Comparison of ENCODE assay signal across 28 cellular contexts in genomic region chr9:69579032-69579748, GRCh38.
"Had no signal": no experiment of that assay in that cellular context is flagged by ENCODE, and none has a peak within 500 bp of the region (broad histone marks: within the 10 kb centered on the region; RNA-seq: fewer than 3 reads in every experiment).

No MANE protein-coding gene starts in this region.

- H3K27me3 Mint-ChIP-seq: activated naive CD8-positive, alpha-beta T cell treated with anti-CD3 and anti-CD28 coated beads, Interleukin-2, amount 10 ng/mL, durations not matched to agents 7 days and 5 days had no signal

- H3K36me3 Mint-ChIP-seq: activated naive CD4-positive, alpha-beta T cell treated with anti-CD3 and anti-CD28 coated beads, Interleukin-2, amount 10 ng/mL, durations not matched to agents 7 days and 5 days; activated naive CD8-positive, alpha-beta T cell treated with anti-CD3 and anti-CD28 coated beads, Interleukin-2, amount 10 ng/mL, durations not matched to agents 7 days and 5 days; T-cell had no signal

- H3K27ac ChIP-seq: adrenal gland, SK-N-MC had no signal

- H3K27me3 ChIP-seq: adrenal gland had no signal

- H3K36me3 ChIP-seq: adrenal gland had no signal

- H3K9me3 Mint-ChIP-seq: activated CD4-positive, alpha-beta memory T cell treated with anti-CD3 and anti-CD28 coated beads, Interleukin-2, amount 10 ng/mL, durations not matched to agents 7 days and 5 days; activated naive CD4-positive, alpha-beta T cell treated with anti-CD3 and anti-CD28 coated beads, Interleukin-2, amount 10 ng/mL, durations not matched to agents 7 days and 5 days; activated naive CD8-positive, alpha-beta T cell treated with anti-CD3 and anti-CD28 coated beads, Interleukin-2, amount 10 ng/mL, durations not matched to agents 7 days and 5 days; activated T-helper 2 cell treated with anti-CD3 and anti-CD28 coated beads, Interferon-gamma antibody, Interleukin-2, Interleukin-4, amounts not matched to agents 10 μg/mL and 5 μg/mL and 100 μg/mL, durations not matched to agents 14 hours and 24 hours and 36 hours; T-cell had no signal

- H3K4me1 Mint-ChIP-seq: activated CD4-positive, alpha-beta memory T cell treated with anti-CD3 and anti-CD28 coated beads, Interleukin-2, amount 10 ng/mL, durations not matched to agents 7 days and 5 days; T-cell had no signal

- FAIRE-seq: TTC549 had no signal

- H3K27ac Mint-ChIP-seq: activated CD4-positive, alpha-beta memory T cell treated with anti-CD3 and anti-CD28 coated beads, Interleukin-2, amount 10 ng/mL, durations not matched to agents 7 days and 5 days; activated naive CD4-positive, alpha-beta T cell treated with anti-CD3 and anti-CD28 coated beads, Interleukin-2, amount 10 ng/mL, durations not matched to agents 7 days and 5 days; activated naive CD8-positive, alpha-beta T cell treated with anti-CD3 and anti-CD28 coated beads, Interleukin-2, amount 10 ng/mL, durations not matched to agents 7 days and 5 days; activated T-helper 2 cell treated with anti-CD3 and anti-CD28 coated beads, Interferon-gamma antibody, Interleukin-2, Interleukin-4, amounts not matched to agents 10 μg/mL and 5 μg/mL and 100 μg/mL, durations not matched to agents 14 hours and 24 hours and 36 hours; T-cell had no signal

- ATAC-seq: Panc1, Right ventricle myocardium inferior, T-cell had no signal

- H3K9me3 ChIP-seq: adrenal gland had no signal

- DNase-seq: activated CD4-positive, alpha-beta memory T cell treated with anti-CD3 and anti-CD28 coated beads, Interleukin-2, amount 10 ng/mL, durations not matched to agents 7 days and 5 days; activated CD4-positive, alpha-beta T cell treated with anti-CD3 and anti-CD28 coated beads, Interleukin-2, amount 50 U/mL, for 1 hour; activated CD4-positive, CD25-positive, alpha-beta regulatory T cell; activated gamma-delta T cell treated with Interleukin-2 at 50 U/mL for 16 hours; activated naive CD4-positive, alpha-beta T cell treated with anti-CD3 and anti-CD28 coated beads, Interleukin-2, amount 10 ng/mL, durations not matched to agents 7 days and 5 days; activated naive CD8-positive, alpha-beta T cell treated with anti-CD3 and anti-CD28 coated beads, Interleukin-2, amount 10 ng/mL, durations not matched to agents 7 days and 5 days; activated T-cell treated with anti-CD3 and anti-CD28 coated beads for 4 hours; activated T-cell treated with anti-CD3 and anti-CD28 coated beads, Interleukin-2, amount 50 U/mL, for 48 hours; adrenal gland; anterior cingulate cortex; KBM-7; NCI-H1417; NCI-H1930; NCI-H2171; NCI-H2227 treated with DMSO at 0.1 percent for 48 hours; NCI-H446 treated with DMSO at 0.1 percent for 48 hours; NCI-H524 treated with DMSO at 0.1 percent for 48 hours; NCI-H748 treated with DMSO at 0.1 percent for 48 hours; OCI-M1; RPMI8226; T-cell; T-helper 2 cell; T1000 had no signal

- H3K4me3 ChIP-seq: adrenal gland, SK-N-MC had no signal

- H3K4me3 Mint-ChIP-seq: activated CD4-positive, alpha-beta memory T cell treated with anti-CD3 and anti-CD28 coated beads, Interleukin-2, amount 10 ng/mL, durations not matched to agents 7 days and 5 days; activated naive CD4-positive, alpha-beta T cell treated with anti-CD3 and anti-CD28 coated beads, Interleukin-2, amount 10 ng/mL, durations not matched to agents 7 days and 5 days; activated naive CD8-positive, alpha-beta T cell treated with anti-CD3 and anti-CD28 coated beads, Interleukin-2, amount 10 ng/mL, durations not matched to agents 7 days and 5 days; T-cell had no signal
